Comparison of ENCODE assay signal across 31 cellular contexts in the genomic region with DNA sequence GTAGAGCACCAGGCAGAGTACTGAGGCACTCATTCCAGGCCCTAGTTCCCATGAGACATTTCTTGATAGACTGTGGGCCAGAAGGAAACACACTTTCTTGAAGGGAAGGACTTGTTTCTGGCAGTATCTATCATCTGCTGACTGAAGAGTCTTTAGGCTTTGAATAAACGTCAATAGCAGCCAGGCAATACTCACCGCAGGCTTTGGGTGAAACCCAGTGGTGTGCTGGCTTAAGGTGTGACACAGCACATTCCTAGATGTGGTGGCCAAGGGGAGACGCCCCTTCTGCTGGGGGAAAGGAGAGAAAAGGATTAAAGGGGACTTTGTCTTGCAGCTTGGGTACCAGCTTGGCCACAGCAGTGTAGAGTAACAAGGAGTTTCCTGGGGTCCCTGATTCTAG.
"Had no signal": no experiment of that assay in that cellular context is flagged by ENCODE, and none has a peak within 500 bp of the region (broad histone marks: within the 10 kb centered on the region; RNA-seq: fewer than 3 reads in every experiment).

No MANE protein-coding gene starts in this region.

- H3K27ac Mint-ChIP-seq: activated B cell treated with CpG ODN at 0.5 μM for 24 hours; activated CD4-positive, alpha-beta memory T cell treated with anti-CD3 and anti-CD28 coated beads for 36 hours; activated naive CD8-positive, alpha-beta T cell treated with anti-CD3 and anti-CD28 coated beads for 36 hours had no signal

- DNase-seq: activated B cell treated with CpG ODN at 0.5 μM for 24 hours; activated CD4-positive, alpha-beta memory T cell treated with anti-CD3 and anti-CD28 coated beads for 36 hours; activated CD4-positive, alpha-beta T cell treated with anti-CD3 and anti-CD28 coated beads for 4 hours; activated CD4-positive, alpha-beta T cell treated with anti-CD3 and anti-CD28 coated beads, Interleukin-2, amount 50 U/mL, for 1 hour; activated CD4-positive, CD25-positive, alpha-beta regulatory T cell treated with anti-CD3 and anti-CD28 coated beads, Interleukin-2, amount 50 U/mL, for 72 hours; activated CD8-positive, alpha-beta memory T cell treated with anti-CD3 and anti-CD28 coated beads, Interleukin-2, amount 50 U/mL, for 48 hours; activated effector memory CD4-positive, alpha-beta T cell treated with Interleukin-2 at 50 U/mL for 16 hours; activated naive CD4-positive, alpha-beta T cell; activated naive CD4-positive, alpha-beta T cell treated with anti-CD3 and anti-CD28 coated beads, Interleukin-2, amount 50 U/mL, for 16 hours; activated naive CD8-positive, alpha-beta T cell treated with anti-CD3 and anti-CD28 coated beads for 36 hours; activated T-cell treated with anti-CD3 and anti-CD28 coated beads, Interleukin-2, amount 50 U/mL, for 48 hours; amniotic stem cell; brain microvascular endothelial cell; central memory CD4-positive, alpha-beta T cell; Karpas-422; NCI-H1105; NCI-H1417 treated with DMSO at 0.1 percent for 48 hours; NCI-H187 treated with DMSO at 0.1 percent for 48 hours; NCI-H2081; NCI-H2171 treated with DMSO at 0.1 percent for 48 hours; NCI-H2227 treated with DMSO at 0.1 percent for 48 hours; NCI-H446; NCI-H510A treated with DMSO at 0.1 percent for 48 hours; NCI-H69; NCI-H82; SHP77; SJCRH30; T1000 had no signal

- FAIRE-seq: TTC549 had no signal

- ATAC-seq: Panc1 had no signal

- H3K4me3 ChIP-seq: SJCRH30, SK-N-MC had no signal

- H3K36me3 ChIP-seq: brain microvascular endothelial cell, SJCRH30 had no signal

- H3K4me1 ChIP-seq: SJCRH30 had no signal

- H3K27me3 ChIP-seq: brain microvascular endothelial cell, SJCRH30 had no signal

- H3K4me3 Mint-ChIP-seq: activated B cell treated with CpG ODN at 0.5 μM for 24 hours; activated CD4-positive, alpha-beta memory T cell treated with anti-CD3 and anti-CD28 coated beads for 36 hours; activated naive CD8-positive, alpha-beta T cell treated with anti-CD3 and anti-CD28 coated beads for 36 hours had no signal

- H3K27ac ChIP-seq: brain microvascular endothelial cell, SJCRH30, SK-N-MC had no signal

- H3K27me3 Mint-ChIP-seq: activated B cell treated with CpG ODN at 0.5 μM for 24 hours; activated CD4-positive, alpha-beta memory T cell treated with anti-CD3 and anti-CD28 coated beads for 36 hours; activated naive CD8-positive, alpha-beta T cell treated with anti-CD3 and anti-CD28 coated beads for 36 hours had no signal

- H3K9me3 ChIP-seq: SJCRH30 had no signal

- H3K4me1 Mint-ChIP-seq: activated B cell treated with CpG ODN at 0.5 μM for 24 hours; activated naive CD8-positive, alpha-beta T cell treated with anti-CD3 and anti-CD28 coated beads for 36 hours had no signal

- H3K36me3 Mint-ChIP-seq: activated CD4-positive, alpha-beta memory T cell treated with anti-CD3 and anti-CD28 coated beads for 36 hours; activated naive CD8-positive, alpha-beta T cell treated with anti-CD3 and anti-CD28 coated beads for 36 hours had no signal
